8 cellular contexts compared by ENCODE assay signal in genomic region chr3:129577925-129578742, GRCh38. TPM values are rescaled to one million over a fixed set of nuclear protein-coding genes. Genes with fewer than 3 reads are reported as not detected.
A peak's percentile ranks its signal among the peaks of the same experiment; 100 is the strongest.
DNase-seq lines count a peak whose midpoint lies in the region; ATAC-seq and TF ChIP-seq lines count a peak whose summit lies in the region.

No MANE protein-coding gene starts in this region.

- POLR2A ChIA-PET in OCI-LY7 (lab: Charles Lee): interaction anchor here (0.6 to 2.6 kb wide), 7 partner anchors 11 to 312 kb away, joined by 3 to 8 read pairs (median 5); a partner anchor contains a TSS

- H3K36me3 ChIP-seq in DND-41 (ENCODE audit: insufficient read depth, low read length): peaks cover 100% of the 10 kb centered on the region
- H3K36me3 ChIP-seq in OCI-LY7 (ENCODE audit: insufficient read depth, low read length): no peaks in the 10 kb centered on the region

- DNase-seq in DND-41 (peak; percentile 47), OCI-LY7 (ENCODE audit: low spot score) (peak; percentile 92), left colon (peak; percentile 45 to 62), EL (no peak), DMS79 (lab: John Stamatoyannopoulos, UW) (no peak), cerebellar nuclear complex (lab: John Stamatoyannopoulos, UW) (no peak)

- TF ChIP-seq CTCF in DND-41 (IDR thresholded peaks at IDR 0.05; ENCODE audit: borderline replicate concordance, extremely low read depth, low read length, poor library complexity, severe bottlenecking): no peak
- TF ChIP-seq CTCF in OCI-LY7 (conservative IDR thresholded peaks at IDR 0.05; ENCODE audit: low read length): no peak

- H3K9me3 ChIP-seq in DND-41 (ENCODE audit: insufficient read depth, low read length, severe bottlenecking) (no peaks in the 10 kb centered on the region), OCI-LY7 (ENCODE audit: low read length) (no peaks in the 10 kb centered on the region)

- no peak overlapping the region for H2AFZ ChIP-seq in DND-41 (ENCODE audit: low read depth, low read length)
- peak overlapping the region; percentile 32; the same call in 1 of the 2 replicates for H2AFZ ChIP-seq in OCI-LY7 (ENCODE audit: low read length)

- ATAC-seq in DND-41 (ENCODE audit: insufficient read depth, low read depth) (peak; percentile 17; the same call in 2 of the 3 replicates), GM21619 (IDR thresholded peaks at IDR 0.05; ENCODE audit: unreplicated experiment) (peak; percentile 53), left colon (peak; percentile 15), HG03280 (IDR thresholded peaks at IDR 0.05; ENCODE audit: unreplicated experiment) (no peak)

- no peaks in the 10 kb centered on the region for H3K27me3 ChIP-seq in DND-41 (ENCODE audit: insufficient read depth, low read length, poor library complexity)

- intact Hi-C loops in OCI-LY7 (cut with micrococcal nuclease; ENCODE audit: unreplicated experiment): loop anchor here (2.0 kb wide), 2 partner anchors 137 to 313 kb away; partner anchors contain the start of gene IFT122
- intact Hi-C loops in left colon (cut with DNase I, micrococcal nuclease): no loop called here

- peaks cover 51% of the 10 kb centered on the region for H4K20me1 ChIP-seq in DND-41 (ENCODE audit: insufficient read depth, low read length)
- no peaks in the 10 kb centered on the region for H4K20me1 ChIP-seq in OCI-LY7 (ENCODE audit: insufficient read depth, low read length)

- H3K9ac ChIP-seq in DND-41 (ENCODE audit: low read depth, low read length): peak overlapping the region; percentile 17; the same call in 1 of the 2 replicates

- H3K4me3 ChIP-seq in DND-41 (ENCODE audit: low read depth in 1 of 2, low read length in 2 of 2) (no peak overlapping the region), OCI-LY7 (ENCODE audit: low read depth, low read length, poor library complexity, severe bottlenecking) (peak overlapping the region; percentile 23)

- no peaks in the 10 kb centered on the region for H3K9me2 ChIP-seq in OCI-LY7 (ENCODE audit: insufficient read depth, low read length)

- H3K4me1 ChIP-seq in DND-41 (ENCODE audit: insufficient read depth, low read length): peaks cover 40% of the 10 kb centered on the region
- peaks cover 63% of the 10 kb centered on the region for H3K4me1 ChIP-seq in OCI-LY7 (ENCODE audit: insufficient read depth, low read length, poor library complexity, severe bottlenecking)

- CTCF ChIA-PET in OCI-LY7 (lab: Charles Lee; ENCODE audit: unreplicated experiment): interaction anchor here (1.0 kb wide), 1 partner anchor 9 kb away, joined by 18 read pairs; no protein-coding TSS in a partner anchor

- H3K4me2 ChIP-seq in DND-41 (ENCODE audit: insufficient read depth, low read length): no peak overlapping the region
- peak overlapping the region; percentile 60 for H3K4me2 ChIP-seq in OCI-LY7 (ENCODE audit: low read length)

- H3K79me2 ChIP-seq in DND-41 (ENCODE audit: insufficient read depth, low read length) (peaks cover 17% of the 10 kb centered on the region), OCI-LY7 (ENCODE audit: insufficient read depth, low read depth, low read length) (no peaks in the 10 kb centered on the region)

- H3K27ac ChIP-seq in DND-41 (ENCODE audit: low read length) (peak overlapping the region; percentile 65), OCI-LY7 (ENCODE audit: low read depth, low read length, poor library complexity, severe bottlenecking) (peak overlapping the region; percentile 92)

- no TSS peak for BruUV-seq in OCI-LY7 (replicated peaks; lab: Mats Ljungman, UMichigan)

RNA-seq across cellular contexts. Expression of gene PLXND1, which starts 28.3 kb away (rescaled TPM):
- 6.0 and 6.8 TPM in 2 replicates for total RNA-seq in OCI-LY7 (2014; rRNA removed; shearing (Covaris generic))
- 4.7 and 5.3 TPM in 2 replicates for total RNA-seq in OCI-LY7 (2022)
- total RNA-seq in left colon: 10 to 100 TPM; 16.5 to 38.8 TPM

RNA-seq across cellular contexts. Expression of gene H1-8, which starts 35.2 kb away (rescaled TPM):
- not detected in 2 replicates for total RNA-seq in OCI-LY7 (2014; rRNA removed; shearing (Covaris generic))
- total RNA-seq in OCI-LY7 (2022): not detected in 2 replicates
- total RNA-seq in left colon: not detected

RNA-seq across cellular contexts. Expression of gene RHO, which starts 49.7 kb away (rescaled TPM):
- not detected in 2 replicates for total RNA-seq in OCI-LY7 (2014; rRNA removed; shearing (Covaris generic))
- total RNA-seq in OCI-LY7 (2022): not detected in 2 replicates
- total RNA-seq in left colon: not detected

Comparison
In these comparisons a context has a peak if more than half of its experiments do, and no peak if none do; other contexts are left out.
1. DNase-seq: peak in DND-41 (single experiment), OCI-LY7 (single experiment) and left colon (2 of 2); none in EL (single experiment), DMS79 (single experiment) and cerebellar nuclear complex (0 of 2).